In genomic region chr16:2787961-2788360, GRCh38 we compare ENCODE assay signal across 24 cellular contexts. TPM values are rescaled to one million over a fixed set of nuclear protein-coding genes. Genes with fewer than 3 reads are reported as not detected.
"Had no signal": no experiment of that assay in that cellular context is flagged by ENCODE, and none has a peak within 500 bp of the region (broad histone marks: within the 10 kb centered on the region; RNA-seq: fewer than 3 reads in every experiment).

No MANE protein-coding gene starts in this region.

- ATAC-seq: activated T-cell treated with anti-CD3 and anti-CD28 coated beads, Interleukin-2, amount 50 U/mL, for 4 hours; psoas muscle; right cardiac atrium had no signal

- H3K9me3 Mint-ChIP-seq: activated B cell treated with CpG ODN at 0.5 μM for 24 hours; activated CD4-positive, alpha-beta memory T cell treated with anti-CD3 and anti-CD28 coated beads, Interleukin-2, amount 10 ng/mL, durations not matched to agents 7 days and 5 days; activated T-cell treated with anti-CD3 and anti-CD28 coated beads, Interleukin-2, amount 50 U/mL, for 4 hours; nephron progenitor cell had no signal

- H3K4me2 ChIP-seq: hepatocyte had no signal

- H3K27ac Mint-ChIP-seq: activated B cell treated with CpG ODN at 0.5 μM for 24 hours; activated CD4-positive, alpha-beta memory T cell treated with anti-CD3 and anti-CD28 coated beads, Interleukin-2, amount 10 ng/mL, durations not matched to agents 7 days and 5 days; activated naive CD8-positive, alpha-beta T cell; nephron progenitor cell had no signal

- H3K36me3 Mint-ChIP-seq: activated naive CD8-positive, alpha-beta T cell had no signal

- H3K4me1 ChIP-seq: psoas muscle had no signal

- DNase-seq: activated B cell treated with CpG ODN at 0.5 μM for 24 hours; activated CD4-positive, alpha-beta memory T cell treated with anti-CD3 and anti-CD28 coated beads, Interleukin-2, amount 10 ng/mL, durations not matched to agents 7 days and 5 days; activated CD4-positive, alpha-beta T cell treated with anti-CD3 and anti-CD28 coated beads for 4 hours; activated gamma-delta T cell; activated T-cell treated with anti-CD3 and anti-CD28 coated beads, Interleukin-2, amount 50 U/mL, for 4 hours; foreskin fibroblast; midbrain; nephron progenitor cell; psoas muscle; small intestine; stimulated activated CD4-positive, alpha-beta T cell treated with anti-CD3 and anti-CD28 coated beads, Interleukin-15, amount 100 ng/mL, for 24 hours; stimulated activated CD4-positive, alpha-beta T cell treated with anti-CD3 and anti-CD28 coated beads, Interleukin-2, amount 100 ng/mL, for 48 hours; stomach; upper lobe of left lung had no signal

- H3K27ac ChIP-seq: cardiac muscle cell, dorsolateral prefrontal cortex, epithelial cell of prostate, hepatocyte, psoas muscle, stomach, thoracic aorta, upper lobe of left lung had no signal

- H3K4me3 ChIP-seq: cardiac muscle cell, dorsolateral prefrontal cortex, hepatocyte, psoas muscle, stomach, thoracic aorta, upper lobe of left lung had no signal

- H3K4me3 Mint-ChIP-seq: activated B cell treated with CpG ODN at 0.5 μM for 24 hours; activated CD4-positive, alpha-beta memory T cell treated with anti-CD3 and anti-CD28 coated beads, Interleukin-2, amount 10 ng/mL, durations not matched to agents 7 days and 5 days; activated naive CD8-positive, alpha-beta T cell; activated T-cell treated with anti-CD3 and anti-CD28 coated beads, Interleukin-2, amount 50 U/mL, for 4 hours; nephron progenitor cell had no signal

- H3K9me3 ChIP-seq: psoas muscle, stomach, thoracic aorta, upper lobe of left lung had no signal

- H2AFZ ChIP-seq: hepatocyte had no signal

- H3K36me3 ChIP-seq: cardiac muscle cell, stomach, thoracic aorta, upper lobe of left lung had no signal

- H3K27me3 ChIP-seq: hepatocyte had no signal

RNA-seq across cellular contexts. Expression of gene PRSS33, which starts 0.6 kb away (rescaled TPM):
- total RNA-seq: activated B cell treated with CpG ODN at 0.5 μM for 24 hours; activated CD4-positive, alpha-beta memory T cell treated with anti-CD3 and anti-CD28 coated beads, Interleukin-2, amount 10 ng/mL, durations not matched to agents 7 days and 5 days; cardiac muscle cell; hepatocyte; lung microvascular endothelial cell; myocyte; osteocyte; psoas muscle; right cardiac atrium; stomach; thoracic aorta had no signal
- polyA plus RNA-seq: cardiac muscle cell, hepatocyte, psoas muscle, right cardiac atrium, small intestine, stomach had no signal

RNA-seq across cellular contexts. Expression of gene PRSS41, which starts 10.3 kb away (rescaled TPM):
- total RNA-seq: activated B cell treated with CpG ODN at 0.5 μM for 24 hours; activated CD4-positive, alpha-beta memory T cell treated with anti-CD3 and anti-CD28 coated beads, Interleukin-2, amount 10 ng/mL, durations not matched to agents 7 days and 5 days; activated T-cell treated with anti-CD3 and anti-CD28 coated beads, Interleukin-2, amount 50 U/mL, for 4 hours; cardiac muscle cell; dorsolateral prefrontal cortex; hepatocyte; lung microvascular endothelial cell; myocyte; osteocyte; psoas muscle; right cardiac atrium; stomach; thoracic aorta had no signal
- polyA plus RNA-seq: cardiac muscle cell, hepatocyte, psoas muscle, right cardiac atrium, small intestine, stomach had no signal

RNA-seq across cellular contexts. Expression of gene PRSS21, which starts 29.1 kb away (rescaled TPM):
- total RNA-seq: cardiac muscle cell, hepatocyte, myocyte, osteocyte, psoas muscle, right cardiac atrium had no signal
- polyA plus RNA-seq: cardiac muscle cell, hepatocyte, right cardiac atrium had no signal
